Comparison of ENCODE assay signal across 30 cellular contexts in the genomic region with DNA sequence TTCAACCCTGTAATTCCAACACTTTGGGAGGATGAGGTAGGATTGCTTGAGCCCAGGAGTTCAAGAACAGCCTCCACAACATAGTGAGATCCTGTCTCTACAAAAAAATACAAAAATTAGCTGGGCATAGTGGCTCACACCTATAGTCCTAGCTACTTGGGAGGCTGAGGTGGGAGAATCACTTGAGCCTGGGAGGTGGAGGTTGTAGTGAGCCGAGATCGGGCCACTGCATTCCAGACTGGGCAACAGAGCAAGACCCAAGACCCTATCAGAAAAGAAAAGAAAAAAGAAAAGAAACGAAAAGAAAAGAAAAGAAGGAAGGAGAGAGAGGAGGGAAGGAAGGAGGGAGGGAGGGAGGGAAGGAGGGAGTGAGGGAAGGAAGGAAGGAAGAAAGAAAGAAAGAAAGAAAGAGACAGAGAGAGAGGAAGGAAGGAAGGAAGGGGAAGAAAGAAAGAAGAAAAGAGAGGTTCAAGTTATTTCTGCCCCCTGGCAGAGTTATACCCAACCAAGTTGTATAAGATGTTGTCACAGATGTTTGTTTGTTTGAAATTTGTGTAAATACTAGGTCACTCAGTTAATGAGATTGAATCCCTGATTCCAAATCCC. TPM values are rescaled to one million over a fixed set of nuclear protein-coding genes. Genes with fewer than 3 reads are reported as not detected.
"Had no signal": no experiment of that assay in that cellular context is flagged by ENCODE, and none has a peak within 500 bp of the region (broad histone marks: within the 10 kb centered on the region; RNA-seq: fewer than 3 reads in every experiment).

No MANE protein-coding gene starts in this region.

- FAIRE-seq: colon had no signal

- H3K9me3 Mint-ChIP-seq: activated CD4-positive, alpha-beta memory T cell treated with anti-CD3 and anti-CD28 coated beads, Interleukin-2, amount 10 ng/mL, durations not matched to agents 7 days and 5 days; activated CD4-positive, alpha-beta T cell treated with anti-CD3 and anti-CD28 coated beads, Interleukin-2, amount 10 ng/mL, durations not matched to agents 7 days and 5 days; activated naive CD4-positive, alpha-beta T cell treated with anti-CD3 and anti-CD28 coated beads for 36 hours; activated naive CD4-positive, alpha-beta T cell treated with anti-CD3 and anti-CD28 coated beads, Interleukin-2, amount 50 U/mL, for 24 hours; activated naive CD8-positive, alpha-beta T cell treated with anti-CD3 and anti-CD28 coated beads for 36 hours; activated naive CD8-positive, alpha-beta T cell treated with anti-CD3 and anti-CD28 coated beads, Interleukin-2, amount 50 U/mL, for 24 hours; activated T-cell treated with anti-CD3 and anti-CD28 coated beads, Interleukin-2, amount 50 U/mL, for 24 hours; activated T-cell treated with anti-CD3 and anti-CD28 coated beads, Interleukin-2, amount 50 U/mL, for 72 hours; effector memory CD8-positive, alpha-beta T cell; T-cell had no signal

- H3K27me3 ChIP-seq: adrenal gland, body of pancreas, gastrocnemius medialis had no signal

- H3K36me3 ChIP-seq: adrenal gland, esophagus muscularis mucosa, gastrocnemius medialis, heart right ventricle had no signal

- H3K4me1 ChIP-seq: foreskin keratinocyte had no signal

- H3K4me3 Mint-ChIP-seq: activated CD4-positive, alpha-beta memory T cell treated with anti-CD3 and anti-CD28 coated beads, Interleukin-2, amount 10 ng/mL, durations not matched to agents 7 days and 5 days; activated CD4-positive, alpha-beta T cell treated with anti-CD3 and anti-CD28 coated beads for 36 hours; activated CD4-positive, alpha-beta T cell treated with anti-CD3 and anti-CD28 coated beads, Interleukin-2, amount 10 ng/mL, durations not matched to agents 7 days and 5 days; activated naive CD4-positive, alpha-beta T cell treated with anti-CD3 and anti-CD28 coated beads for 36 hours; activated naive CD8-positive, alpha-beta T cell treated with anti-CD3 and anti-CD28 coated beads for 36 hours; activated naive CD8-positive, alpha-beta T cell treated with anti-CD3 and anti-CD28 coated beads, Interleukin-2, amount 50 U/mL, for 24 hours; activated T-cell treated with anti-CD3 and anti-CD28 coated beads, Interleukin-2, amount 50 U/mL, for 24 hours; activated T-cell treated with anti-CD3 and anti-CD28 coated beads, Interleukin-2, amount 50 U/mL, for 72 hours; effector memory CD8-positive, alpha-beta T cell; T-cell had no signal

- H3K36me3 Mint-ChIP-seq: activated naive CD4-positive, alpha-beta T cell treated with anti-CD3 and anti-CD28 coated beads, Interleukin-2, amount 50 U/mL, for 24 hours; activated naive CD8-positive, alpha-beta T cell treated with anti-CD3 and anti-CD28 coated beads for 36 hours; T-cell had no signal

- H3K9me3 ChIP-seq: adrenal gland, body of pancreas, esophagus muscularis mucosa, gastrocnemius medialis, heart right ventricle had no signal

- DNase-seq: activated CD4-positive, alpha-beta memory T cell treated with anti-CD3 and anti-CD28 coated beads, Interleukin-2, amount 10 ng/mL, durations not matched to agents 7 days and 5 days; activated CD4-positive, alpha-beta T cell treated with anti-CD3 and anti-CD28 coated beads for 36 hours; activated CD4-positive, alpha-beta T cell treated with anti-CD3 and anti-CD28 coated beads, Interleukin-2, amount 10 ng/mL, durations not matched to agents 7 days and 5 days; activated CD4-positive, alpha-beta T cell treated with anti-CD3 and anti-CD28 coated beads, Interleukin-2, amount 50 U/mL, for 4 hours; activated CD4-positive, CD25-positive, alpha-beta regulatory T cell; activated CD4-positive, CD25-positive, alpha-beta regulatory T cell treated with anti-CD3 and anti-CD28 coated beads, Interleukin-2, amount 50 U/mL, for 72 hours; activated CD8-positive, alpha-beta memory T cell treated with anti-CD3 and anti-CD28 coated beads, Interleukin-2, amount 50 U/mL, for 48 hours; activated naive CD4-positive, alpha-beta T cell treated with anti-CD3 and anti-CD28 coated beads for 36 hours; activated naive CD8-positive, alpha-beta T cell treated with anti-CD3 and anti-CD28 coated beads for 36 hours; activated naive CD8-positive, alpha-beta T cell treated with anti-CD3 and anti-CD28 coated beads, Interleukin-2, amount 50 U/mL, for 24 hours; activated T-cell treated with anti-CD3 and anti-CD28 coated beads for 4 hours; activated T-cell treated with anti-CD3 and anti-CD28 coated beads, Interleukin-2, amount 50 U/mL, for 24 hours; activated T-cell treated with anti-CD3 and anti-CD28 coated beads, Interleukin-2, amount 50 U/mL, for 72 hours; adrenal gland; amygdala; aorta; body of pancreas; caudate nucleus; cortex of kidney; dermis blood vessel endothelial cell; effector CD4-positive, alpha-beta T cell; effector memory CD8-positive, alpha-beta T cell; foreskin keratinocyte; gastrocnemius medialis; heart right ventricle; T-cell; T-helper 2 cell had no signal

- H3K27ac Mint-ChIP-seq: activated CD4-positive, alpha-beta memory T cell treated with anti-CD3 and anti-CD28 coated beads, Interleukin-2, amount 10 ng/mL, durations not matched to agents 7 days and 5 days; activated CD4-positive, alpha-beta T cell treated with anti-CD3 and anti-CD28 coated beads for 36 hours; activated CD4-positive, alpha-beta T cell treated with anti-CD3 and anti-CD28 coated beads, Interleukin-2, amount 10 ng/mL, durations not matched to agents 7 days and 5 days; activated naive CD4-positive, alpha-beta T cell treated with anti-CD3 and anti-CD28 coated beads for 36 hours; activated naive CD4-positive, alpha-beta T cell treated with anti-CD3 and anti-CD28 coated beads, Interleukin-2, amount 50 U/mL, for 24 hours; activated naive CD8-positive, alpha-beta T cell treated with anti-CD3 and anti-CD28 coated beads for 36 hours; activated naive CD8-positive, alpha-beta T cell treated with anti-CD3 and anti-CD28 coated beads, Interleukin-2, amount 50 U/mL, for 24 hours; activated T-cell treated with anti-CD3 and anti-CD28 coated beads, Interleukin-2, amount 50 U/mL, for 24 hours; activated T-cell treated with anti-CD3 and anti-CD28 coated beads, Interleukin-2, amount 50 U/mL, for 72 hours; effector memory CD8-positive, alpha-beta T cell; T-cell had no signal

- H3K27ac ChIP-seq: adrenal gland, body of pancreas, esophagus muscularis mucosa, foreskin keratinocyte, gastrocnemius medialis, heart right ventricle had no signal

- ATAC-seq: activated CD4-positive, alpha-beta T cell treated with anti-CD3 and anti-CD28 coated beads for 36 hours; activated naive CD8-positive, alpha-beta T cell treated with anti-CD3 and anti-CD28 coated beads, Interleukin-2, amount 50 U/mL, for 24 hours; activated T-cell treated with anti-CD3 and anti-CD28 coated beads, Interleukin-2, amount 50 U/mL, for 72 hours; body of pancreas; effector memory CD8-positive, alpha-beta T cell; foreskin keratinocyte; gastrocnemius medialis; heart right ventricle; T-cell had no signal

- H3K4me1 Mint-ChIP-seq: activated CD4-positive, alpha-beta T cell treated with anti-CD3 and anti-CD28 coated beads, Interleukin-2, amount 10 ng/mL, durations not matched to agents 7 days and 5 days had no signal

- H3K4me3 ChIP-seq: adrenal gland, body of pancreas, esophagus muscularis mucosa, gastrocnemius medialis, heart right ventricle had no signal

RNA-seq across cellular contexts. Expression of a gene that starts 3.9 kb away (rescaled TPM):
- total RNA-seq: activated CD4-positive, alpha-beta memory T cell treated with anti-CD3 and anti-CD28 coated beads, Interleukin-2, amount 10 ng/mL, durations not matched to agents 7 days and 5 days; activated CD4-positive, alpha-beta T cell treated with anti-CD3 and anti-CD28 coated beads for 36 hours; activated CD4-positive, alpha-beta T cell treated with anti-CD3 and anti-CD28 coated beads, Interleukin-2, amount 10 ng/mL, durations not matched to agents 7 days and 5 days; activated naive CD4-positive, alpha-beta T cell treated with anti-CD3 and anti-CD28 coated beads for 36 hours; activated naive CD8-positive, alpha-beta T cell treated with anti-CD3 and anti-CD28 coated beads for 36 hours; activated T-cell treated with anti-CD3 and anti-CD28 coated beads, Interleukin-2, amount 50 U/mL, for 72 hours; foreskin keratinocyte had no signal
